ENCODE assay signal across 8 cellular contexts in genomic region chr18:10525563-10526210, GRCh38. TPM values are rescaled to one million over a fixed set of nuclear protein-coding genes. Genes with fewer than 3 reads are reported as not detected.
DNase-seq lines count a peak whose midpoint lies in the region; ATAC-seq and TF ChIP-seq lines count a peak whose summit lies in the region.

Gene NAPG, plus strand, starts transcription at chr18:10526027. Its CDS starts 76 bp downstream, at chr18:10526103.

- CTCF ChIA-PET in activated CD4-positive, alpha-beta T cell treated with anti-CD3 and anti-CD28 coated beads for 36 hours (lab: Charles Lee) = no interaction called here

- peak within 1 kb of the TSS; percentile 92 for H3K4me3 Mint-ChIP-seq in activated CD4-positive, alpha-beta T cell treated with anti-CD3 and anti-CD28 coated beads for 36 hours

- H3K4me1 Mint-ChIP-seq in activated CD4-positive, alpha-beta T cell treated with anti-CD3 and anti-CD28 coated beads for 36 hours = peaks cover 50% of the 10 kb centered on the region

- ATAC-seq in HG03432 (IDR thresholded peaks at IDR 0.05; ENCODE audit: unreplicated experiment) = peak; percentile 83
- peak; percentile 84 for ATAC-seq in activated CD4-positive, alpha-beta T cell treated with anti-CD3 and anti-CD28 coated beads for 36 hours

- H3K27ac Mint-ChIP-seq in activated CD4-positive, alpha-beta T cell treated with anti-CD3 and anti-CD28 coated beads for 36 hours = peak within 1 kb of the TSS; percentile 96

- H3K36me3 Mint-ChIP-seq in activated CD4-positive, alpha-beta T cell treated with anti-CD3 and anti-CD28 coated beads for 36 hours (ENCODE audit: low read depth) = peaks cover 3% of the 10 kb centered on the region

- peaks cover 4% of the 10 kb centered on the region for H3K27me3 Mint-ChIP-seq in activated CD4-positive, alpha-beta T cell treated with anti-CD3 and anti-CD28 coated beads for 36 hours

- H3K9me3 Mint-ChIP-seq in activated CD4-positive, alpha-beta T cell treated with anti-CD3 and anti-CD28 coated beads for 36 hours (ENCODE audit: low read depth) = no peaks in the 10 kb centered on the region

- POLR2A ChIA-PET in activated CD4-positive, alpha-beta T cell treated with anti-CD3 and anti-CD28 coated beads for 36 hours (lab: Charles Lee) = no interaction called here

- intact Hi-C loops in activated CD4-positive, alpha-beta T cell treated with anti-CD3 and anti-CD28 coated beads for 36 hours (cut with DNase I, micrococcal nuclease) = loop anchor here (1.0 to 5.0 kb wide), 8 partner anchors 33 to 1918 kb away; partner anchors contain the start of genes VAPA (in 2 of the 2), CHMP1B (in 1 of the 2), PPP4R1 (in 1 of the 2) and RAB12 (in 1 of the 2)

- TF ChIP-seq POLR2A in GM19099 (IDR thresholded peaks at IDR 0.05; ENCODE audit: extremely low read depth, insufficient read length, low read depth) = peak; percentile 82

- H3K27ac ChIP-seq in cingulate gyrus (ENCODE audit: low read depth, low read length) = peak within 1 kb of the TSS; percentile 39

- peak; percentile 87 to 90 for DNase-seq in AML-193 (lab: John Stamatoyannopoulos, UW)
- peak; percentile 72 to 91 for DNase-seq in NCI-H524 (lab: John Stamatoyannopoulos, UW)
- DNase-seq in activated CD4-positive, alpha-beta T cell treated with anti-CD3 and anti-CD28 coated beads for 36 hours = peak; percentile 94
- DNase-seq in kidney glomerular epithelial cell (lab: John Stamatoyannopoulos, UW) = peak; percentile 90
- DNase-seq in stimulated activated CD4-positive, alpha-beta T cell treated with anti-CD3 and anti-CD28 coated beads, Interleukin-1b, Interleukin-23, amount 100 ng/mL, for 1 hour (ENCODE audit: low read depth in 2 of 2) = peak; percentile 74 to 79

RNA-seq across cellular contexts. Expression of gene NAPG, which starts in this region (rescaled TPM):
- total RNA-seq in activated CD4-positive, alpha-beta T cell treated with anti-CD3 and anti-CD28 coated beads for 36 hours = 10 to 100 TPM; 28.6 to 31.0 TPM

Comparison
In these comparisons a context has a peak if more than half of its experiments do, and no peak if none do; other contexts are left out.
1. Peak in every context shown above with its lines: DNase-seq, ATAC-seq and H3K27ac ChIP-seq.